23 cellular contexts compared by ENCODE assay signal in the genomic region with DNA sequence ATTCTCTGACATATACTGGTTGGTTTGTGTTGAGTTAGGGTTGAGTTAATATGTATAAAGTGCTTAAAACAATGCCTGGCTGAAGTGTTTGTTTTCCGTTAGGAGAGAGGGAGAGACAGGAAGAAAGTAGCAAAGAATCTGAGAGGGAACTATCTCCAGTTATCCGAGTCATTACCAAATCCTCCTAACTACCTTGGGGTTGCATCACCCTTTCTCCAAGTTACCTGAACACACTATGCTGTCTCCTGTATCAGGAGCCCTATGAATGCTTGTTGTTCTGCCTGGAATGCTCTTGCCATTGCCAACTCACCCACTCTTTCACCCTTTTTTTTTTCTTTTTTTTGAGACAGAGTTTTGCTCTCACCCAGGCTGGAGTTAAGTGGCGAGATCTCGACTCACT. TPM values are rescaled to one million over a fixed set of nuclear protein-coding genes. Genes with fewer than 3 reads are reported as not detected.
DNase-seq lines count a peak whose midpoint lies in the region; ATAC-seq and TF ChIP-seq lines count a peak whose summit lies in the region.
"Had no signal": no experiment of that assay in that cellular context is flagged by ENCODE, and none has a peak within 500 bp of the region (broad histone marks: within the 10 kb centered on the region; RNA-seq: fewer than 3 reads in every experiment).

No MANE protein-coding gene starts in this region.

- TF ChIP-seq CTCF in Caco-2 (IDR thresholded peaks at IDR 0.05; ENCODE audit: insufficient read depth in 1 of 2, low read depth in 1 of 2, low read length in 1 of 2, severe bottlenecking in 1 of 2, unreplicated experiment in 1 of 2): no peak
- no peak for TF ChIP-seq CTCF in IMR-90 (conservative IDR thresholded peaks at IDR 0.05; ENCODE audit: low read depth, low read length)
- no peak for TF ChIP-seq CTCF in chondrocyte (IDR thresholded peaks at IDR 0.05)

- peak overlapping the region; percentile 12; the same call in 1 of the 2 replicates for H3K14ac ChIP-seq in IMR-90 (replicated peaks; ENCODE audit: low read depth, low read length)

- H3K9me3 Mint-ChIP-seq in Caco-2 (ENCODE audit: unreplicated experiment) (peaks cover 9% of the 10 kb centered on the region), chondrocyte (ENCODE audit: low read depth) (peaks cover 5% of the 10 kb centered on the region)
- H3K9me3 Mint-ChIP-seq: activated naive CD4-positive, alpha-beta T cell treated with anti-CD3 and anti-CD28 coated beads for 36 hours; activated T-cell treated with anti-CD3 and anti-CD28 coated beads, Interleukin-2, amount 50 U/mL, for 4 hours; central memory CD8-positive, alpha-beta T cell; natural killer cell treated with Interleukin-12 subunit alpha and Interleukin-12 subunit beta and Interleukin-15 and Interleukin-18, amount 100 ng/mL, for 72 hours; T-cell; type B pancreatic cell had no signal

- no peaks in the 10 kb centered on the region for H3K36me3 Mint-ChIP-seq in Caco-2 (ENCODE audit: insufficient read depth, unreplicated experiment)
- H3K36me3 Mint-ChIP-seq in chondrocyte (ENCODE audit: low read depth): no peaks in the 10 kb centered on the region
- H3K36me3 Mint-ChIP-seq: natural killer cell treated with Interleukin-12 subunit alpha and Interleukin-12 subunit beta and Interleukin-15 and Interleukin-18, amount 100 ng/mL, for 72 hours; T-cell; type B pancreatic cell had no signal

- no peak overlapping the region for H2BK120ac ChIP-seq in IMR-90 (ENCODE audit: low read depth, low read length)

- H3K79me1 ChIP-seq in IMR-90 (ENCODE audit: low read depth in 1 of 2, low read length in 2 of 2): no peaks in the 10 kb centered on the region

- dilution Hi-C loops in IMR-90 (cut with HindIII; ENCODE audit: low sequenced_read_pairs, unreplicated experiment): no loop called here

- H3K23ac ChIP-seq in IMR-90 (ENCODE audit: low read depth, low read length): no peak overlapping the region

- no peak overlapping the region for H3K4me2 ChIP-seq in IMR-90 (ENCODE audit: low read depth, low read length)
- H3K4me2 ChIP-seq: BLaER1 treated with 17β-estradiol and CSF1 and Interleukin-3, amounts not matched to agents 10 nM and 100 nM had no signal

- BruUV-seq in Caco-2 (replicated peaks; lab: Mats Ljungman, UMichigan): no TSS peak
- BruUV-seq in IMR-90 (replicated peaks; lab: Mats Ljungman, UMichigan): no TSS peak

- peak overlapping the region; percentile 38 for H4K91ac ChIP-seq in IMR-90 (ENCODE audit: insufficient read depth, low read depth, low read length)

- POLR2A ChIA-PET in Caco-2 (lab: Charles Lee) (no interaction called here), IMR-90 (lab: Charles Lee; ENCODE audit: unreplicated experiment) (no interaction called here)

- no peak overlapping the region; the same call in 1 of the 2 replicates for H3K4ac ChIP-seq in IMR-90 (ENCODE audit: low read depth, low read length)

- H2AK9ac ChIP-seq in IMR-90 (replicated peaks; ENCODE audit: low read depth, low read length, poor library complexity): no peak overlapping the region

- H3K27me3 Mint-ChIP-seq in Caco-2 (ENCODE audit: insufficient read depth, unreplicated experiment) (no peaks in the 10 kb centered on the region), chondrocyte (ENCODE audit: low read depth) (no peaks in the 10 kb centered on the region)
- H3K27me3 Mint-ChIP-seq: type B pancreatic cell had no signal

- no peaks in the 10 kb centered on the region for H4K20me1 ChIP-seq in IMR-90 (ENCODE audit: insufficient read depth, low read length)
- H4K20me1 ChIP-seq: BLaER1 treated with 17β-estradiol and CSF1 and Interleukin-3, amounts not matched to agents 10 nM and 100 nM had no signal

- no peak for TF ChIP-seq POLR2A in IMR-90 (IDR thresholded peaks at IDR 0.05; ENCODE audit: low read depth, low read length)

- in situ Hi-C loops in IMR-90 (cut with MboI; ENCODE audit: low sequenced_read_pairs): no loop called here

- H3K27ac Mint-ChIP-seq in Caco-2 (ENCODE audit: unreplicated experiment) (peak overlapping the region; percentile 69), chondrocyte (ENCODE audit: unreplicated experiment) (peak overlapping the region; percentile 18)
- H3K27ac Mint-ChIP-seq: activated naive CD4-positive, alpha-beta T cell treated with anti-CD3 and anti-CD28 coated beads for 36 hours; natural killer cell treated with Interleukin-12 subunit alpha and Interleukin-12 subunit beta and Interleukin-15 and Interleukin-18, amount 100 ng/mL, for 72 hours; T-cell; type B pancreatic cell had no signal

- H3K18ac ChIP-seq in IMR-90 (ENCODE audit: low read depth, low read length): no peak overlapping the region

- H3K36me3 ChIP-seq in Caco-2 (ENCODE audit: control insufficient read depth, insufficient read depth, low read length) (no peaks in the 10 kb centered on the region), IMR-90 (ENCODE audit: control insufficient read depth, insufficient read depth, low read length) (no peaks in the 10 kb centered on the region)
- H3K36me3 ChIP-seq: BLaER1 treated with 17β-estradiol and CSF1 and Interleukin-3, amounts not matched to agents 10 nM and 100 nM; sigmoid colon had no signal

- peaks cover 3% of the 10 kb centered on the region; the same call in 1 of the 2 replicates for H3K9me1 ChIP-seq in IMR-90 (ENCODE audit: insufficient read depth, low read length)

- H3K4me3 Mint-ChIP-seq in Caco-2 (ENCODE audit: unreplicated experiment): no peak overlapping the region
- no peak overlapping the region for H3K4me3 Mint-ChIP-seq in chondrocyte (ENCODE audit: unreplicated experiment)
- H3K4me3 Mint-ChIP-seq: activated naive CD4-positive, alpha-beta T cell treated with anti-CD3 and anti-CD28 coated beads for 36 hours; activated T-cell treated with anti-CD3 and anti-CD28 coated beads, Interleukin-2, amount 50 U/mL, for 4 hours; central memory CD8-positive, alpha-beta T cell; natural killer cell treated with Interleukin-12 subunit alpha and Interleukin-12 subunit beta and Interleukin-15 and Interleukin-18, amount 100 ng/mL, for 72 hours; T-cell; type B pancreatic cell had no signal

- DNase-seq in Caco-2 (no peak), IMR-90 (no peak), chondrocyte (ENCODE audit: low spot score) (no peak), kidney tubule cell (ENCODE audit: low spot score) (peak; percentile 67), NCI-H510A treated with DMSO at 0.1 percent for 48 hours (lab: John Stamatoyannopoulos, UW) (no peak), NOMO-1 treated with dmso at 0.1 percent for 144 hours (lab: John Stamatoyannopoulos, UW; ENCODE audit: unreplicated experiment) (no peak)
- DNase-seq: activated CD8-positive, alpha-beta memory T cell treated with anti-CD3 and anti-CD28 coated beads for 24 hours; activated naive CD4-positive, alpha-beta T cell treated with anti-CD3 and anti-CD28 coated beads for 36 hours; activated T-cell treated with anti-CD3 and anti-CD28 coated beads, Interleukin-2, amount 50 U/mL, for 4 hours; HCEC 1CT; midbrain; NCI-H1105; NCI-H2029; SIG-M5; sigmoid colon; T-cell had no signal

- no peak overlapping the region for H4K5ac ChIP-seq in IMR-90 (ENCODE audit: low read depth, low read length)

- peaks cover 11% of the 10 kb centered on the region for H3K4me1 Mint-ChIP-seq in Caco-2 (ENCODE audit: low read depth, unreplicated experiment)
- H3K4me1 Mint-ChIP-seq in chondrocyte (ENCODE audit: low read depth): peaks cover 27% of the 10 kb centered on the region
- H3K4me1 Mint-ChIP-seq: central memory CD8-positive, alpha-beta T cell; T-cell had no signal

- no peak overlapping the region for H3K4me3 ChIP-seq in Caco-2 (ENCODE audit: low read depth, low read length)
- H3K4me3 ChIP-seq in IMR-90 (ENCODE audit: insufficient read depth, low read depth, low read length): no peak overlapping the region
- H3K4me3 ChIP-seq: BLaER1 treated with 17β-estradiol and CSF1 and Interleukin-3, amounts not matched to agents 10 nM and 100 nM; sigmoid colon had no signal

- no peak overlapping the region for H4K8ac ChIP-seq in IMR-90 (ENCODE audit: low read depth in 2 of 2, low read length in 2 of 2)

- CTCF ChIA-PET in Caco-2 (lab: Charles Lee) (interaction anchor here (0.6 kb wide), 1 partner anchor 478 kb away, joined by 3 read pairs; no protein-coding TSS in a partner anchor), IMR-90 (lab: Yijun Ruan, JAX) (interaction anchor here (0.6 to 0.8 kb wide), 2 partner anchors 10 to 32 kb away, joined by 3 to 5 read pairs; no protein-coding TSS in a partner anchor)

- peaks cover 44% of the 10 kb centered on the region for H3K4me1 ChIP-seq in Caco-2
- H3K4me1 ChIP-seq in IMR-90 (ENCODE audit: control insufficient read depth, insufficient read depth, low read length): peaks cover 13% of the 10 kb centered on the region
- H3K4me1 ChIP-seq: BLaER1 treated with 17β-estradiol and CSF1 and Interleukin-3, amounts not matched to agents 10 nM and 100 nM; parathyroid adenoma had no signal

- H2BK5ac ChIP-seq in IMR-90 (ENCODE audit: low read depth, low read length, poor library complexity, severe bottlenecking): no peak overlapping the region

- peak overlapping the region; percentile 21; the same call in 1 of the 2 replicates for H2BK20ac ChIP-seq in IMR-90 (ENCODE audit: low read depth, low read length)

- TF ChIP-seq RAD21 in IMR-90 (IDR thresholded peaks at IDR 0.05; ENCODE audit: low read length): no peak

- H3K9ac ChIP-seq in IMR-90 (ENCODE audit: low read depth, low read length): no peak overlapping the region
- H3K9ac ChIP-seq: BLaER1 treated with 17β-estradiol and CSF1 and Interleukin-3, amounts not matched to agents 10 nM and 100 nM; parathyroid adenoma had no signal

- 100% methylated on average over 1 of the region's 4 CpGs; no CpG with 5 or more reads in 1 of the 2 experiments for WGBS in IMR-90 (ENCODE audit: extremely low coverage in 2 of 2, insufficient read length in 1 of 2), 2 experiments

- no peak overlapping the region for H3K27ac ChIP-seq in IMR-90 (ENCODE audit: insufficient read depth, low read length)
- H3K27ac ChIP-seq: BLaER1 treated with 17β-estradiol and CSF1 and Interleukin-3, amounts not matched to agents 10 nM and 100 nM; parathyroid adenoma; sigmoid colon had no signal

- ATAC-seq in IMR-90 (ENCODE audit: low read depth) (no peak), GM18870 (IDR thresholded peaks at IDR 0.05; ENCODE audit: unreplicated experiment) (no peak), GM18519 (IDR thresholded peaks at IDR 0.05; ENCODE audit: low FRiP score, unreplicated experiment) (no peak)
- ATAC-seq: activated T-cell treated with anti-CD3 and anti-CD28 coated beads, Interleukin-2, amount 50 U/mL, for 4 hours; natural killer cell treated with Interleukin-12 subunit alpha and Interleukin-12 subunit beta and Interleukin-15 and Interleukin-18, amount 100 ng/mL, for 72 hours; T-cell had no signal

- no peak overlapping the region; the same call in 2 of the 3 replicates for H2BK15ac ChIP-seq in IMR-90 (ENCODE audit: low read depth, low read length)

- no peaks in the 10 kb centered on the region for H3K9me3 ChIP-seq in Caco-2
- H3K9me3 ChIP-seq in IMR-90 (ENCODE audit: control insufficient read depth, insufficient read depth, low read length): no peaks in the 10 kb centered on the region
- H3K9me3 ChIP-seq: BLaER1 treated with 17β-estradiol and CSF1 and Interleukin-3, amounts not matched to agents 10 nM and 100 nM; sigmoid colon had no signal

- H3K27me3 ChIP-seq in Caco-2 (replicated peaks; ENCODE audit: control insufficient read depth, insufficient read depth, low read length) (no peaks in the 10 kb centered on the region), IMR-90 (ENCODE audit: control insufficient read depth, insufficient read depth, low read length) (no peaks in the 10 kb centered on the region)
- H3K27me3 ChIP-seq: BLaER1 treated with 17β-estradiol and CSF1 and Interleukin-3, amounts not matched to agents 10 nM and 100 nM; sigmoid colon had no signal

- H2AFZ ChIP-seq in IMR-90 (replicated peaks; ENCODE audit: low read length, poor library complexity): no peak overlapping the region
- H2AFZ ChIP-seq: parathyroid adenoma had no signal

- no peak overlapping the region for H3K56ac ChIP-seq in IMR-90 (ENCODE audit: extremely low read depth, insufficient read depth, low read length)

- intact Hi-C loops in Caco-2 (cut with micrococcal nuclease; ENCODE audit: unreplicated experiment): no loop called here
- intact Hi-C loops in IMR-90 (cut with micrococcal nuclease): no loop called here

- H2AK5ac ChIP-seq in IMR-90 (ENCODE audit: low read depth, low read length): 0 out of 2 replicates have a peak overlapping the region, but pooled peaks have one; percentile 11

RNA-seq across cellular contexts. Expression of a gene that starts 47.9 kb away (rescaled TPM):
- total RNA-seq in Caco-2 (2022): 42.6 and 49.5 TPM in 2 replicates
- total RNA-seq in IMR-90 (2012; rRNA removed): 181 and 204 TPM in 2 replicates
- 45.8 and 51.4 TPM in 2 replicates for polyA plus RNA-seq in IMR-90 (2012; rRNA removed)
- polyA plus RNA-seq in IMR-90 (2012; cell fraction: cytosol; rRNA removed): 12.4 and 14.0 TPM in 2 replicates
- polyA plus RNA-seq in IMR-90 (2012; cell fraction: nucleus; rRNA removed; ENCODE audit: low replicate concordance): 9.3 and 71.1 TPM in 2 replicates
- total RNA-seq in chondrocyte: 289 to 452 TPM (median 442 TPM) in 3 replicates

RNA-seq across cellular contexts. Expression of a gene that starts 55.9 kb away (rescaled TPM):
- total RNA-seq in Caco-2 (2022) (97.2 and 98.1 TPM in 2 replicates), IMR-90 (2012; rRNA removed) (22.9 and 65.0 TPM in 2 replicates), chondrocyte (43.0 to 48.7 TPM (median 46.4 TPM) in 3 replicates)
- 40.2 and 47.4 TPM in 2 replicates for polyA plus RNA-seq in IMR-90 (2012; rRNA removed)
- 3.8 and 13.1 TPM in 2 replicates for polyA plus RNA-seq in IMR-90 (2012; cell fraction: cytosol; rRNA removed)
- 4.2 and 41.0 TPM in 2 replicates for polyA plus RNA-seq in IMR-90 (2012; cell fraction: nucleus; rRNA removed; ENCODE audit: low replicate concordance)
